8 cellular contexts compared by ENCODE assay signal in the genomic region with DNA sequence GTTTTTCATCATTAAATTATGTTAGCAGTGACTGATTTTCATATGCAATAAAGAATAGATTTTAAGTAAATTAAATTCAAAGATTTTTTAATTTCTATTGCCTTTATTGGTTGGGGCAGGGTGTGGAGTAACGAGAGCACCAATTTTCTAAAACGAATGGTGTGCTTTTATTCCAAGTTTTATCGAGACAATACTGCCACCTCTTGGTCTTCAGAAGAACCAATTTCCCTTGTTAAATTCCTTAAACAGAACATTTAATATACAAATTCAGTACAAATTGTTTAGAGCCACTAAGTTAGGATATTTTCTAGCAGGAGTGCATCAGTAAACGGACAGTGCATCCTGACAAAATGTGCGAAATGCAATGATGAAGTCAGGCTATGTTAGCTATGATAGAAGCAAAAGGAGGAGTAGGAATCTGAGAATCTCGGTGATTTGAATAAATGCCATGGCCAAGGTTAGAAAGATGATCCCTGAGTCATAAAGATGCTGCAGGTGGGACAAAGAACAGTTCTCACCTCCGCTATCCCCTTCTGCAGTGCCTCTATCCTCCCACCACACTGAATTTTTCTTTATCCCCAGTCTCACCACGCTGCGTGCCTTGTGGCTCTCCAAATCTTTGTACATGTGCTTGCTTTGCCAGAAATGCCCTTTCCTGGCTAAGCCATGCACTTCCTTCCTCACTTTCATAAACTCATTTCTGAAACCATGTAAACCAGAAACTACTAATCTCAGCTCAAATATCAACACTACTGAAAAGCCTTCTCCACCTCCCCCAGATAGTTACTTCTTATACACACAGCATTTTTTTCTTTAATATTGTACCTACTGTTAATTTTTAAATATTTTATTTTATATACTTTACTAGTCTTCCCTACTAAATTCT. TPM values are rescaled to one million over a fixed set of nuclear protein-coding genes. Genes with fewer than 3 reads are reported as not detected.
DNase-seq lines count a peak whose midpoint lies in the region; ATAC-seq and TF ChIP-seq lines count a peak whose summit lies in the region.

No MANE protein-coding gene starts in this region.

- intact Hi-C loops in OCI-LY7 (cut with micrococcal nuclease; ENCODE audit: unreplicated experiment) (loop anchor here (2.0 kb wide), 1 partner anchor 322 kb away; no protein-coding TSS in a partner anchor), esophagus muscularis mucosa (cut with DNase I) (no loop called here), ovary (cut with DNase I) (loop anchor here in 2 of 4 donors (2.0 to 5.0 kb wide), 2 partner anchors 262 to 264 kb away; no protein-coding TSS in a partner anchor)

- H3K4me1 ChIP-seq in GM23338 (ENCODE audit: insufficient read depth) (no peaks in the 10 kb centered on the region), OCI-LY7 (ENCODE audit: insufficient read depth, low read length, poor library complexity, severe bottlenecking) (no peaks in the 10 kb centered on the region), esophagus muscularis mucosa (peaks cover 0 to 30% (median 20%) of the 10 kb centered on the region in 4 donors), ovary (ENCODE audit: insufficient read depth) (no peaks in the 10 kb centered on the region)

- POLR2A ChIA-PET in BJ (lab: Charles Lee), result no interaction called here
- POLR2A ChIA-PET in OCI-LY7 (lab: Charles Lee), result no interaction called here

- no peak for TF ChIP-seq EP300 in esophagus muscularis mucosa (IDR thresholded peaks at IDR 0.05)
- no peak for TF ChIP-seq EP300 in ovary (IDR thresholded peaks at IDR 0.05)

- H3K36me3 Mint-ChIP-seq in GM23338 (ENCODE audit: low read depth), result peaks cover 62% of the 10 kb centered on the region

- no peaks in the 10 kb centered on the region for H4K20me1 ChIP-seq in GM23338 (replicated peaks; ENCODE audit: insufficient read depth)
- no peaks in the 10 kb centered on the region for H4K20me1 ChIP-seq in OCI-LY7 (ENCODE audit: insufficient read depth, low read length)

- no peak overlapping the region for H3K4me2 ChIP-seq in GM23338
- H3K4me2 ChIP-seq in OCI-LY7 (ENCODE audit: low read length), result no peak overlapping the region

- no peaks in the 10 kb centered on the region for H3K9me3 Mint-ChIP-seq in GM23338

- H3K9me3 ChIP-seq in OCI-LY7 (ENCODE audit: low read length) (no peaks in the 10 kb centered on the region), esophagus muscularis mucosa (no peaks in the 10 kb centered on the region), ovary (no peaks in the 10 kb centered on the region), MG63 (no peaks in the 10 kb centered on the region)

- H3K27me3 Mint-ChIP-seq in GM23338 (ENCODE audit: insufficient read depth, low read depth, poor library complexity), result peaks cover 3% of the 10 kb centered on the region

- no peak overlapping the region for H3K27ac ChIP-seq in GM23338 (ENCODE audit: low read depth)
- H3K27ac ChIP-seq in OCI-LY7 (ENCODE audit: low read depth, low read length, poor library complexity, severe bottlenecking), result no peak overlapping the region
- H3K27ac ChIP-seq in esophagus muscularis mucosa (replicated peaks in 1 of 4), result peak overlapping the region; percentile 35 to 89 (median 39)
- H3K27ac ChIP-seq in ovary, result no peak overlapping the region

- no TSS peak for BruUV-seq in OCI-LY7 (replicated peaks; lab: Mats Ljungman, UMichigan)

- H3K4me3 Mint-ChIP-seq in GM23338, result no peak overlapping the region

- H3K79me2 ChIP-seq in GM23338 (replicated peaks; ENCODE audit: insufficient read depth), result no peaks in the 10 kb centered on the region
- no peaks in the 10 kb centered on the region for H3K79me2 ChIP-seq in OCI-LY7 (ENCODE audit: insufficient read depth, low read depth, low read length)

- CTCF ChIA-PET in BJ (lab: Yijun Ruan, JAX), result interaction anchor here (0.6 to 1.9 kb wide), 5 partner anchors 9 to 264 kb away, joined by 3 to 9 read pairs (median 3); no protein-coding TSS in a partner anchor
- CTCF ChIA-PET in OCI-LY7 (lab: Charles Lee; ENCODE audit: unreplicated experiment), result no interaction called here

- no peaks in the 10 kb centered on the region for H3K9me2 ChIP-seq in GM23338 (ENCODE audit: insufficient read depth)
- no peaks in the 10 kb centered on the region for H3K9me2 ChIP-seq in OCI-LY7 (ENCODE audit: insufficient read depth, low read length)

- TF ChIP-seq POLR2A in esophagus muscularis mucosa (IDR thresholded peaks at IDR 0.05; ENCODE audit: low read depth) (no peak), ovary (IDR thresholded peaks at IDR 0.05) (no peak)

- peaks cover 39% of the 10 kb centered on the region for H3K36me3 ChIP-seq in BJ (ENCODE audit: control insufficient read depth, insufficient read depth, low read length)
- H3K36me3 ChIP-seq in GM23338 (ENCODE audit: insufficient read depth), result peaks cover 41% of the 10 kb centered on the region
- H3K36me3 ChIP-seq in OCI-LY7 (ENCODE audit: insufficient read depth, low read length), result no peaks in the 10 kb centered on the region
- peaks cover 75 to 99% (median 92%) of the 10 kb centered on the region in 4 donors for H3K36me3 ChIP-seq in esophagus muscularis mucosa
- H3K36me3 ChIP-seq in ovary, result no peaks in the 10 kb centered on the region
- peaks cover 10% of the 10 kb centered on the region for H3K36me3 ChIP-seq in MG63

- no peak overlapping the region for H3K27ac Mint-ChIP-seq in GM23338

- no peak for ATAC-seq in GM23338

- H2AFZ ChIP-seq in GM23338 (no peak overlapping the region), OCI-LY7 (ENCODE audit: low read length) (no peak overlapping the region)

- no peaks in the 10 kb centered on the region for H3K27me3 ChIP-seq in BJ (ENCODE audit: control insufficient read depth, insufficient read depth, low read length)
- H3K27me3 ChIP-seq in GM23338 (ENCODE audit: insufficient read depth), result no peaks in the 10 kb centered on the region
- H3K27me3 ChIP-seq in esophagus muscularis mucosa, result no peaks in the 10 kb centered on the region
- no peaks in the 10 kb centered on the region for H3K27me3 ChIP-seq in ovary
- H3K27me3 ChIP-seq in MG63, result no peaks in the 10 kb centered on the region

- 50% methylated on average over 9 of the region's 9 CpGs for WGBS in esophagus muscularis mucosa
- WGBS in ovary, 3 donors, result 51 to 53% (median 51%) methylated on average over 9 of the region's 9 CpGs

- no peaks in the 10 kb centered on the region for H3K4me1 Mint-ChIP-seq in GM23338

- H3F3A ChIP-seq in GM23338 (replicated peaks; ENCODE audit: low read depth), result no peaks in the 10 kb centered on the region

- H3K4me3 ChIP-seq in BJ (ENCODE audit: low read depth, low read length) (no peak overlapping the region), GM23338 (no peak overlapping the region), OCI-LY7 (ENCODE audit: low read depth, low read length, poor library complexity, severe bottlenecking) (no peak overlapping the region), esophagus muscularis mucosa (no peak overlapping the region), ovary (no peak overlapping the region), MG63 (no peak overlapping the region)

- DNase-seq in BJ (ENCODE audit: low read depth) (no peak), GM23338 (ENCODE audit: low spot score) (peak; percentile 65), OCI-LY7 (ENCODE audit: low spot score) (peak; percentile 50), esophagus muscularis mucosa (ENCODE audit: extremely low spot score) (no peak), ovary (no peak), MG63 (no peak)
- no peak for DNase-seq in activated naive CD4-positive, alpha-beta T cell treated with Interleukin-2 at 50 U/mL for 16 hours
- DNase-seq in NK-92 treated with Interleukin-12 subunit alpha and Interleukin-12 subunit beta, amount 100 ng/mL, for 24 hours (lab: John Stamatoyannopoulos, UW), result no peak

- TF ChIP-seq CTCF in BJ (IDR thresholded peaks at IDR 0.05; ENCODE audit: insufficient read depth, low read depth, low read length) (peak; percentile 36), GM23338 (conservative IDR thresholded peaks at IDR 0.05; ENCODE audit: low read depth in 2 of 2) (peak; percentile 58 to 77), OCI-LY7 (conservative IDR thresholded peaks at IDR 0.05; ENCODE audit: low read length) (peak; percentile 87), esophagus muscularis mucosa (IDR thresholded peaks at IDR 0.05) (peak; percentile 52 to 57 (median 56)), ovary (IDR thresholded peaks at IDR 0.05) (peak in 2 of 3 donors; percentile 41 to 62)

TF ChIP-seq in GM23338, 12 proteins besides CTCF, POLR2A, EP300 and RAD21 (continues in another document):
- TF ChIP-seq EZH2 (IDR thresholded peaks at IDR 0.05; ENCODE audit: low read depth, unreplicated experiment), result no peak
- TF ChIP-seq POLR2AphosphoS5 (IDR thresholded peaks at IDR 0.05; ENCODE audit: low read depth), result no peak

RNA-seq across cellular contexts. Expression of gene AGBL3, which starts 31.9 kb away (rescaled TPM):
- polyA plus RNA-seq in BJ (2011; rRNA removed) (0.32 and 0.80 TPM in 2 replicates), GM23338 (2016; fragmentation: Nextera tagmentation; extraction: Ambion mirVana) (5.6 and 5.9 TPM in 2 replicates), ovary (1 to 10 TPM; 2.9 to 4.2 TPM)
- polyA minus RNA-seq in BJ (2011; rRNA and poly(A)+ RNA removed), result 0.21 and 0.47 TPM in 2 replicates
- total RNA-seq in GM23338 (2014; rRNA removed; shearing (Covaris generic)), result 3.2 and 4.5 TPM in 2 replicates
- total RNA-seq in OCI-LY7 (2014; rRNA removed; shearing (Covaris generic)), result 3.5 and 5.3 TPM in 2 replicates
- total RNA-seq in OCI-LY7 (2022) (4.9 and 7.1 TPM in 2 replicates), esophagus muscularis mucosa (1 to 10 TPM in 3 of 4 donors, under 1 TPM in 1; 0.66 to 3.3 (median 1.7) TPM), ovary (1 to 10 TPM; 2.0 to 8.1 (median 4.3) TPM)
- 0.40 TPM in 1 of 2 replicates, not detected in the other for total RNA-seq in MG63 (2014; rRNA removed; shearing (Covaris generic); ENCODE audit: low replicate concordance)

Comparison
In these comparisons a context has a peak if more than half of its experiments do, and no peak if none do; other contexts are left out.
1. DNase-seq: peak in GM23338 (single experiment) and OCI-LY7 (single experiment); none in BJ (single experiment), esophagus muscularis mucosa (single experiment), ovary (0 of 5), activated naive CD4-positive, alpha-beta T cell treated with Interleukin-2 at 50 U/mL for 16 hours (single experiment), MG63 (single experiment) and NK-92 treated with Interleukin-12 subunit alpha and Interleukin-12 subunit beta, amount 100 ng/mL, for 24 hours (single experiment).
2. CTCF ChIP-seq: peak in every context shown above with its lines; median percentile 87 in OCI-LY7; 68 in GM23338; 56 in esophagus muscularis mucosa; 52 in ovary; 36 in BJ.
3. H3K27ac ChIP-seq: peak in esophagus muscularis mucosa (4 of 4); none in GM23338 (single experiment), OCI-LY7 (single experiment) and ovary (0 of 2).